Comparison of ENCODE assay signal across 8 cellular contexts in the genomic region with DNA sequence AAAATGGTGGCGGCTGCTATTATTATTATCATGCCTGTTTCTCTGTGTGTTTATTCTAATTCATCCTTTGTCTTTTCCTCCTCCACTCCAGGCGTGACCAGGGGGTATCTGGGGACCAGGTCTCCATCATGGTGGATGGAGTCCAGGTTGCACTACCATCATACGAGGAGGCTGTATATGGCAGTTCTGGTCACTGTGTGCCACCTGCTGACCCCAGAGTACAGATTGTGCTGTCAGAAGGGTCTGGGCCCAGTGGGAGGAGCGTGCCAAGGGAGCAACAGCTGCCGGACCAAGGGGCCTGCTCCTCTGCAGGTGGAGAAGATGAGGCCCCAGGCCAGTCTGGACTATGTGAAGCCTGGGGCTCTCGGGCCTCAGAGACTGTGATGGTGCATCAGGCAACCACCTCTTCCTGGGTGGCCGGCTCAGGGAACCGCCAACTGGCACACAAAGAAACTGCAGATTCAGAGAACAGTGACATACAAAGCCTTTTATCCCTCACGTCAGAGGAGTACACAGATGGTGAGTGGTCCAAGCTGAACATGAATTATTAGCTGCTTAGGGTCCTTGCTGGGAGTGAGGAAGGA. TPM values are rescaled to one million over a fixed set of nuclear protein-coding genes. Genes with fewer than 3 reads are reported as not detected.
DNase-seq lines count a peak whose midpoint lies in the region; ATAC-seq and TF ChIP-seq lines count a peak whose summit lies in the region.

No MANE protein-coding gene starts in this region.

- BruUV-seq in OCI-LY7 (replicated peaks; lab: Mats Ljungman, UMichigan) = no TSS peak

- no peaks in the 10 kb centered on the region for H3K9me3 Mint-ChIP-seq in activated CD4-positive, alpha-beta T cell treated with anti-CD3 and anti-CD28 coated beads for 36 hours (ENCODE audit: low read depth)
- no peaks in the 10 kb centered on the region for H3K9me3 Mint-ChIP-seq in chondrocyte (ENCODE audit: low read depth)

- no peak for TF ChIP-seq POLR2A in body of pancreas (IDR thresholded peaks at IDR 0.05)
- no peak for TF ChIP-seq POLR2A in stomach (IDR thresholded peaks at IDR 0.05)

- CTCF ChIA-PET in activated CD4-positive, alpha-beta T cell treated with anti-CD3 and anti-CD28 coated beads for 36 hours (lab: Charles Lee) = interaction anchor here (0.5 to 2.9 kb wide), 8 partner anchors 12 to 740 kb away, joined by 3 to 11 read pairs (median 4); no protein-coding TSS in a partner anchor
- CTCF ChIA-PET in OCI-LY7 (lab: Charles Lee; ENCODE audit: unreplicated experiment) = interaction anchor here (0.6 to 1.1 kb wide), 2 partner anchors 55 to 97 kb away, joined by 4 to 6 read pairs; partner anchors contain the start of gene SUSD6

- peaks cover 20% of the 10 kb centered on the region for H4K20me1 ChIP-seq in OCI-LY7 (ENCODE audit: insufficient read depth, low read length)

- no peak overlapping the region for H3K4me3 ChIP-seq in OCI-LY7 (ENCODE audit: low read depth, low read length, poor library complexity, severe bottlenecking)
- H3K4me3 ChIP-seq in retinal pigment epithelial cell (ENCODE audit: low read length) = no peak overlapping the region
- no peak overlapping the region for H3K4me3 ChIP-seq in aorta (ENCODE audit: low read length in 2 of 2)
- H3K4me3 ChIP-seq in body of pancreas = no peak overlapping the region
- no peak overlapping the region for H3K4me3 ChIP-seq in stomach

- 74 to 84% methylated on average over 9 of the region's 9 CpGs for WGBS in aorta, 2 donors
- 75 to 77% methylated on average over 6 to 9 of the region's 9 CpGs for WGBS in body of pancreas, 2 donors
- 72 to 84% (median 74%) methylated on average over 7 to 9 of the region's 9 CpGs for WGBS in stomach, 5 donors

- no peaks in the 10 kb centered on the region for H3K9me2 ChIP-seq in OCI-LY7 (ENCODE audit: insufficient read depth, low read length)

- H3K27ac ChIP-seq in OCI-LY7 (ENCODE audit: low read depth, low read length, poor library complexity, severe bottlenecking) = peak overlapping the region; percentile 15
- H3K27ac ChIP-seq in aorta (ENCODE audit: low read depth in 1 of 2, low read length in 2 of 2) = no peak overlapping the region
- H3K27ac ChIP-seq in body of pancreas = no peak overlapping the region
- peak overlapping the region in 1 of 5 donors; percentile 87 for H3K27ac ChIP-seq in stomach

- H3K36me3 Mint-ChIP-seq in activated CD4-positive, alpha-beta T cell treated with anti-CD3 and anti-CD28 coated beads for 36 hours (ENCODE audit: low read depth) = peaks cover 70% of the 10 kb centered on the region
- H3K36me3 Mint-ChIP-seq in chondrocyte (ENCODE audit: low read depth) = peaks cover 25% of the 10 kb centered on the region

- intact Hi-C loops in activated CD4-positive, alpha-beta T cell treated with anti-CD3 and anti-CD28 coated beads for 36 hours (cut with DNase I, micrococcal nuclease) = no loop called here
- intact Hi-C loops in OCI-LY7 (cut with micrococcal nuclease; ENCODE audit: unreplicated experiment) (loop anchor here (2.0 to 5.0 kb wide), 3 partner anchors 36 to 106 kb away; no protein-coding TSS in a partner anchor), aorta (cut with DNase I) (no loop called here), body of pancreas (cut with DNase I) (no loop called here), stomach (cut with DNase I; ENCODE audit: low total_unique reads) (no loop called here)

- H3K36me3 ChIP-seq in OCI-LY7 (ENCODE audit: insufficient read depth, low read length) (peaks cover 98% of the 10 kb centered on the region), aorta (ENCODE audit: control insufficient read depth in 1 of 2, insufficient read depth in 2 of 2, low read length in 1 of 2) (peaks cover 0 to 5% of the 10 kb centered on the region in 2 donors), body of pancreas (replicated peaks in 1 of 2; ENCODE audit: insufficient read depth in 1 of 2, low read depth in 2 of 2) (no peaks in the 10 kb centered on the region), stomach (peaks cover 29 to 85% (median 74%) of the 10 kb centered on the region in 4 donors)

- H3K27me3 ChIP-seq in aorta (ENCODE audit: control insufficient read depth in 1 of 2, insufficient read depth in 2 of 2, low read length in 1 of 2) (no peaks in the 10 kb centered on the region), body of pancreas (no peaks in the 10 kb centered on the region), stomach (no peaks in the 10 kb centered on the region)

- H3K9me3 ChIP-seq in OCI-LY7 (ENCODE audit: low read length) = no peaks in the 10 kb centered on the region
- H3K9me3 ChIP-seq in aorta (ENCODE audit: control insufficient read depth, low read length) = no peaks in the 10 kb centered on the region
- H3K9me3 ChIP-seq in body of pancreas = no peaks in the 10 kb centered on the region
- H3K9me3 ChIP-seq in stomach = no peaks in the 10 kb centered on the region

- TF ChIP-seq CTCF in OCI-LY7 (conservative IDR thresholded peaks at IDR 0.05; ENCODE audit: low read length) (peak; percentile 76), chondrocyte (IDR thresholded peaks at IDR 0.05) (peak; percentile 50), retinal pigment epithelial cell (conservative IDR thresholded peaks at IDR 0.05; ENCODE audit: low read depth, low read length) (peak; percentile 43), body of pancreas (IDR thresholded peaks at IDR 0.05) (peak in 2 of 7 experiments; percentile 16 to 17), stomach (IDR thresholded peaks at IDR 0.05) (peak in 1 of 7 experiments; percentile 5)

- POLR2A ChIA-PET in activated CD4-positive, alpha-beta T cell treated with anti-CD3 and anti-CD28 coated beads for 36 hours (lab: Charles Lee) = no interaction called here
- POLR2A ChIA-PET in OCI-LY7 (lab: Charles Lee) = interaction anchor here (0.7 to 1.4 kb wide), 2 partner anchors 9 to 11 kb away, joined by 3 to 5 read pairs; no protein-coding TSS in a partner anchor

- peaks cover 50% of the 10 kb centered on the region; the same call in 1 of the 2 replicates for H3K79me2 ChIP-seq in OCI-LY7 (ENCODE audit: insufficient read depth, low read depth, low read length)

- H3K4me1 Mint-ChIP-seq in activated CD4-positive, alpha-beta T cell treated with anti-CD3 and anti-CD28 coated beads for 36 hours = peaks cover 35% of the 10 kb centered on the region
- peaks cover 42% of the 10 kb centered on the region for H3K4me1 Mint-ChIP-seq in chondrocyte (ENCODE audit: low read depth)

- TF ChIP-seq EP300 in stomach (IDR thresholded peaks at IDR 0.05) = no peak

- H3K4me1 ChIP-seq in OCI-LY7 (ENCODE audit: insufficient read depth, low read length, poor library complexity, severe bottlenecking) = peaks cover 51% of the 10 kb centered on the region
- H3K4me1 ChIP-seq in aorta (ENCODE audit: control insufficient read depth in 1 of 2, insufficient read depth in 2 of 2, low read length in 2 of 2) = peaks cover 0 to 3% of the 10 kb centered on the region in 2 donors
- peaks cover 29% of the 10 kb centered on the region for H3K4me1 ChIP-seq in body of pancreas
- peaks cover 25 to 69% (median 47%) of the 10 kb centered on the region in 4 donors for H3K4me1 ChIP-seq in stomach

- H3K27me3 Mint-ChIP-seq in activated CD4-positive, alpha-beta T cell treated with anti-CD3 and anti-CD28 coated beads for 36 hours = no peaks in the 10 kb centered on the region
- H3K27me3 Mint-ChIP-seq in chondrocyte (ENCODE audit: low read depth) = no peaks in the 10 kb centered on the region

- H3K4me2 ChIP-seq in OCI-LY7 (ENCODE audit: low read length) = peak overlapping the region; percentile 35

- peak; percentile 69 for DNase-seq in activated CD4-positive, alpha-beta T cell treated with anti-CD3 and anti-CD28 coated beads for 36 hours
- DNase-seq in activated CD4-positive, alpha-beta T cell treated with anti-CD3 and anti-CD28 coated beads for 1 hour = no peak
- DNase-seq in OCI-LY7 (ENCODE audit: low spot score) (peak; percentile 71), chondrocyte (ENCODE audit: low spot score) (no peak), retinal pigment epithelial cell (ENCODE audit: low read depth) (no peak), aorta (no peak), body of pancreas (no peak), stomach (no peak)

- H3K4me3 Mint-ChIP-seq in activated CD4-positive, alpha-beta T cell treated with anti-CD3 and anti-CD28 coated beads for 36 hours = no peak overlapping the region
- H3K4me3 Mint-ChIP-seq in chondrocyte (ENCODE audit: unreplicated experiment) = no peak overlapping the region

- H3K27ac Mint-ChIP-seq in activated CD4-positive, alpha-beta T cell treated with anti-CD3 and anti-CD28 coated beads for 36 hours = no peak overlapping the region
- H3K27ac Mint-ChIP-seq in chondrocyte (ENCODE audit: unreplicated experiment) = no peak overlapping the region

- peak; percentile 79 for ATAC-seq in activated CD4-positive, alpha-beta T cell treated with anti-CD3 and anti-CD28 coated beads for 36 hours
- ATAC-seq in aorta (ENCODE audit: low FRiP score) = no peak
- no peak for ATAC-seq in body of pancreas

- no peak overlapping the region for H2AFZ ChIP-seq in OCI-LY7 (ENCODE audit: low read length)

RNA-seq across cellular contexts. Expression of gene SRSF5, which starts 58.3 kb away (rescaled TPM):
- 100 to 1,000 TPM; 265 to 319 TPM for total RNA-seq in activated CD4-positive, alpha-beta T cell treated with anti-CD3 and anti-CD28 coated beads for 36 hours
- total RNA-seq in OCI-LY7 (2014; rRNA removed; shearing (Covaris generic)) = 341 and 456 TPM in 2 replicates
- total RNA-seq in OCI-LY7 (2022) (474 and 484 TPM in 2 replicates), chondrocyte (147 to 193 TPM (median 163 TPM) in 3 replicates), aorta (100 to 1,000 TPM; 349 to 440 TPM), body of pancreas (100 to 1,000 TPM; 198 to 230 TPM), stomach (100 to 1,000 TPM; 190 to 540 (median 394) TPM)
- polyA plus RNA-seq in aorta (100 to 1,000 TPM; 136 to 532 TPM), stomach (100 to 1,000 TPM; 141 to 314 (median 216) TPM)

Comparison
In these comparisons a context has a peak if more than half of its experiments do, and no peak if none do; other contexts are left out.
1. DNase-seq: peak in activated CD4-positive, alpha-beta T cell treated with anti-CD3 and anti-CD28 coated beads for 36 hours (single experiment) and OCI-LY7 (single experiment); none in activated CD4-positive, alpha-beta T cell treated with anti-CD3 and anti-CD28 coated beads for 1 hour (single experiment), chondrocyte (single experiment), retinal pigment epithelial cell (single experiment), aorta (0 of 2), body of pancreas (0 of 4) and stomach (single experiment).